ENCODE assay signal across 10 cellular contexts in genomic region chr2:155368934-155369333, GRCh38.
A peak's percentile ranks its signal among the peaks of the same experiment; 100 is the strongest.
DNase-seq lines count a peak whose midpoint lies in the region; ATAC-seq and FAIRE-seq lines count a peak whose summit lies in the region.
"Had no signal": no experiment of that assay in that cellular context is flagged by ENCODE, and none has a peak within 500 bp of the region (broad histone marks: within the 10 kb centered on the region; RNA-seq: fewer than 3 reads in every experiment).

No MANE protein-coding gene starts in this region.

- peak; percentile 48 for FAIRE-seq in G401.6 (lab: Jason Lieb, UNC)
- FAIRE-seq: GM19239 had no signal

- DNase-seq in SK-N-DZ (ENCODE audit: low spot score) (peak; percentile 17), left lobe of liver (ENCODE audit: low spot score) (no peak), amygdala (lab: John Stamatoyannopoulos, UW) (no peak)
- DNase-seq in activated CD8-positive, alpha-beta memory T cell treated with anti-CD3 and anti-CD28 coated beads, Interleukin-2, amount 50 U/mL, for 4 hours = no peak
- DNase-seq in activated CD8-positive, alpha-beta memory T cell treated with anti-CD3 and anti-CD28 coated beads for 24 hours = no peak
- no peak for DNase-seq in activated CD4-positive, alpha-beta T cell treated with anti-CD3 and anti-CD28 coated beads, Interleukin-2, amount 50 U/mL, for 48 hours
- DNase-seq: stimulated activated CD4-positive, alpha-beta T cell treated with anti-CD3 and anti-CD28 coated beads, Interleukin-12 subunit alpha, Interleukin-12 subunit beta, amount 100 ng/mL, for 4 hours had no signal

- ATAC-seq in HG03442 (IDR thresholded peaks at IDR 0.05; ENCODE audit: unreplicated experiment) = peak; percentile 43
- peak; percentile 33 for ATAC-seq in left lobe of liver
